Comparison of ENCODE assay signal across 8 cellular contexts in the genomic region with DNA sequence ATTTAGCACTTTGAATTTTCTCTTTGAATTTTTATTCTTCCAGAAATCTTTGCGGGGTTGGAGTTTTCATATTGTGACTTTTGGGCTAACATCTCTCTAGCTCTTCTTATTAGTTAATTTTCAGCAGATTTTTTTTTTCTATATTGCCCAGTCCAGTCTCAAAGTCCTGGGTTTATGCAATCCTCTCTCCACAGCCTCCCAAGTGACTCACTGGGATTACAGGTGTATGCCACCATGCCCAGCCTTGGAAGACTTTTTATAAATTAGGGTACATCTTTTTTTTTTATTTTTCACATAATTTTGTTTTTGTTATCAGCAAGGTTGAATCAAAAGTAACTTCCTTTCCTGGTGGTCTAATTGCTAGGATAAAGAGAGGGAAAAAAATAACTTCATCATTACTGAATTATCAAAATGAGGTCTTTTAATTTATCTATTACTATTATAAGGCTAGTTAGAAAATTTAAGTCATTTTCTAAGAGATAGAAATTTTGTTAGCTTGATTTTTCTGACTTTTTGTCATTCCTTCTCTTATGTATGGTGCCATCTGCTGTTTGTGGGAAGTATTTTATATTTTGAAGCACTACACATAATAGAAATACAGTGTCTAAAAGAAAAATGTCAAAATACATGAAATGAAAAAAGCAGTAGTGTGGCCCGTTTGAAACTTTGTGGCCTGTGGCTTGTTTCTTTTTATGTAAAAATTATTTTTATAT.
A peak's percentile ranks its signal among the peaks of the same experiment; 100 is the strongest.
DNase-seq lines count a peak whose midpoint lies in the region; ATAC-seq and TF ChIP-seq lines count a peak whose summit lies in the region.

No MANE protein-coding gene starts in this region.

- no peaks in the 10 kb centered on the region for H3K27me3 Mint-ChIP-seq in Caco-2 (ENCODE audit: insufficient read depth, unreplicated experiment)

- WGBS in adrenal gland, 4 donors: 42 to 54% (median 50%) methylated on average over 2 of the region's 2 CpGs

- no peaks in the 10 kb centered on the region for H3K36me3 ChIP-seq in Caco-2 (ENCODE audit: control insufficient read depth, insufficient read depth, low read length)
- no peaks in the 10 kb centered on the region for H3K36me3 ChIP-seq in adrenal gland (replicated peaks in 1 of 2)
- no peaks in the 10 kb centered on the region for H3K36me3 ChIP-seq in lower lobe of right lung
- no peaks in the 10 kb centered on the region for H3K36me3 ChIP-seq in effector memory CD4-positive, alpha-beta T cell (ENCODE audit: control insufficient read depth, insufficient read depth, low read length)
- no peaks in the 10 kb centered on the region for H3K36me3 ChIP-seq in vagina

- TF ChIP-seq POLR2A in adrenal gland (IDR thresholded peaks at IDR 0.05): no peak
- no peak for TF ChIP-seq POLR2A in vagina (IDR thresholded peaks at IDR 0.05)

- peak; percentile 24 to 50 for TF ChIP-seq CTCF in Caco-2 (IDR thresholded peaks at IDR 0.05; ENCODE audit: insufficient read depth in 1 of 2, low read depth in 1 of 2, low read length in 1 of 2, severe bottlenecking in 1 of 2, unreplicated experiment in 1 of 2)
- TF ChIP-seq CTCF in adrenal gland (IDR thresholded peaks at IDR 0.05): peak; percentile 32 to 69 (median 52)
- TF ChIP-seq CTCF in lower lobe of right lung (IDR thresholded peaks at IDR 0.05): peak; percentile 42
- TF ChIP-seq CTCF in vagina (IDR thresholded peaks at IDR 0.05): peak in 1 of 3 experiments; percentile 14

- DNase-seq in Caco-2: peak in 1 of 2 experiments; percentile 11
- DNase-seq in HT-29 (ENCODE audit: low spot score): peak; percentile 40
- no peak for DNase-seq in adrenal gland
- no peak for DNase-seq in lower lobe of right lung
- no peak for DNase-seq in effector memory CD4-positive, alpha-beta T cell
- no peak for DNase-seq in vagina (ENCODE audit: extremely low spot score in 2 of 2)

- H3K9me3 ChIP-seq in Caco-2: no peaks in the 10 kb centered on the region
- H3K9me3 ChIP-seq in adrenal gland (replicated peaks in 1 of 3): no peaks in the 10 kb centered on the region
- H3K9me3 ChIP-seq in lower lobe of right lung: no peaks in the 10 kb centered on the region
- no peaks in the 10 kb centered on the region for H3K9me3 ChIP-seq in effector memory CD4-positive, alpha-beta T cell (ENCODE audit: control insufficient read depth, low read length)
- no peaks in the 10 kb centered on the region for H3K9me3 ChIP-seq in vagina

- H3K4me1 ChIP-seq in Caco-2: no peaks in the 10 kb centered on the region
- H3K4me1 ChIP-seq in adrenal gland (replicated peaks in 1 of 2): no peaks in the 10 kb centered on the region
- H3K4me1 ChIP-seq in lower lobe of right lung: no peaks in the 10 kb centered on the region
- no peaks in the 10 kb centered on the region for H3K4me1 ChIP-seq in effector memory CD4-positive, alpha-beta T cell (ENCODE audit: control insufficient read depth, insufficient read depth, low read length, poor library complexity, severe bottlenecking)
- no peaks in the 10 kb centered on the region for H3K4me1 ChIP-seq in vagina

- H3K4me3 Mint-ChIP-seq in Caco-2 (ENCODE audit: unreplicated experiment): no peak overlapping the region

- CTCF ChIA-PET in Caco-2 (lab: Charles Lee): interaction anchor here (0.8 to 1.0 kb wide), 2 partner anchors 431 to 464 kb away, joined by 3 to 29 read pairs; no protein-coding TSS in a partner anchor

- no peaks in the 10 kb centered on the region for H3K27me3 ChIP-seq in Caco-2 (replicated peaks; ENCODE audit: control insufficient read depth, insufficient read depth, low read length)
- H3K27me3 ChIP-seq in adrenal gland: no peaks in the 10 kb centered on the region
- H3K27me3 ChIP-seq in lower lobe of right lung (ENCODE audit: low read depth): no peaks in the 10 kb centered on the region
- H3K27me3 ChIP-seq in effector memory CD4-positive, alpha-beta T cell (replicated peaks; ENCODE audit: control insufficient read depth, insufficient read depth, low read length, poor library complexity, severe bottlenecking): no peaks in the 10 kb centered on the region
- no peaks in the 10 kb centered on the region for H3K27me3 ChIP-seq in vagina

- BruUV-seq in Caco-2 (replicated peaks; lab: Mats Ljungman, UMichigan): no TSS peak

- H3K36me3 Mint-ChIP-seq in Caco-2 (ENCODE audit: insufficient read depth, unreplicated experiment): no peaks in the 10 kb centered on the region

- H3K27ac Mint-ChIP-seq in Caco-2 (ENCODE audit: unreplicated experiment): no peak overlapping the region

- intact Hi-C loops in Caco-2 (cut with micrococcal nuclease; ENCODE audit: unreplicated experiment) (loop anchor here (1.0 kb wide), 2 partner anchors 464 to 468 kb away; no protein-coding TSS in a partner anchor), adrenal gland (cut with DNase I) (loop anchor here in 1 of 2 donors (5.0 kb wide), 1 partner anchor 464 kb away; no protein-coding TSS in a partner anchor), lower lobe of right lung (cut with DNase I) (no loop called here), vagina (cut with DNase I) (no loop called here)

- H3K4me3 ChIP-seq in Caco-2 (ENCODE audit: low read depth, low read length): no peak overlapping the region
- H3K4me3 ChIP-seq in adrenal gland: no peak overlapping the region
- no peak overlapping the region for H3K4me3 ChIP-seq in lower lobe of right lung
- no peak overlapping the region for H3K4me3 ChIP-seq in effector memory CD4-positive, alpha-beta T cell (ENCODE audit: insufficient read depth, low read depth, low read length, poor library complexity, severe bottlenecking)
- no peak overlapping the region for H3K4me3 ChIP-seq in vagina

- no peaks in the 10 kb centered on the region for H3K9me3 Mint-ChIP-seq in Caco-2 (ENCODE audit: unreplicated experiment)

- POLR2A ChIA-PET in Caco-2 (lab: Charles Lee): no interaction called here

- no peak for ATAC-seq in lower lobe of right lung
- ATAC-seq in HG02852 (IDR thresholded peaks at IDR 0.05; ENCODE audit: unreplicated experiment): no peak
- no peak for ATAC-seq in HG02678 (IDR thresholded peaks at IDR 0.05; ENCODE audit: unreplicated experiment)

- H3K4me1 Mint-ChIP-seq in Caco-2 (ENCODE audit: low read depth, unreplicated experiment): no peaks in the 10 kb centered on the region

- no peak overlapping the region for H3K27ac ChIP-seq in adrenal gland
- H3K27ac ChIP-seq in lower lobe of right lung: no peak overlapping the region
- no peak overlapping the region for H3K27ac ChIP-seq in effector memory CD4-positive, alpha-beta T cell (ENCODE audit: insufficient read depth, low read length, poor library complexity, severe bottlenecking)
- H3K27ac ChIP-seq in vagina: no peak overlapping the region
